In the genomic region with DNA sequence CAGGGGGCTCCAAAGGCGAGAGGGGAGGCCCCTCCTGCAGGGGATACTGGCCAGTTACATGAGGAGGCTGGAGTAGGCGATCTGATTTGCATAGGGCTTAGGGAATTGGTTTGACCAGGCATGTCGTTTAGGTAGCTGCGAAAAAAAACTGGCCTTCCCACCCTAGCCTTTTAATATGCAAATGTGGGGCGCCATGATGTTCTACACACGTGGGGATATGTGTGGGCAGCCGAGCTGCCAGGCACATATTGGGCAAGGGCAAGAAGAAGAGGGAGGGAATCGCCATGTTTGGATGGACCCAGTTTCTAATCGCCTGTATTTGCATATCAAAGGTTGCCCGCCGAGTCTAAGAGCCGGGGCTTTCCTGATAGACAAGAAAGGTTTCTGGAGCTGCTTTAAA, we compare ENCODE assay signal across 16 cellular contexts.
DNase-seq lines count a peak whose midpoint lies in the region; ATAC-seq and TF ChIP-seq lines count a peak whose summit lies in the region.
"Had no signal": no experiment of that assay in that cellular context is flagged by ENCODE, and none has a peak within 500 bp of the region (broad histone marks: within the 10 kb centered on the region; RNA-seq: fewer than 3 reads in every experiment).

No MANE protein-coding gene starts in this region.

- H3K4me1 Mint-ChIP-seq in nephron: no peaks in the 10 kb centered on the region

- H3K27me3 Mint-ChIP-seq in nephron (ENCODE audit: low read depth): peaks cover 7% of the 10 kb centered on the region

- H3K4me1 ChIP-seq in colonic mucosa: no peaks in the 10 kb centered on the region
- H3K4me1 ChIP-seq: SJSA1 had no signal

- no peak for ATAC-seq in GM18502 (IDR thresholded peaks at IDR 0.05; ENCODE audit: poor library complexity, unreplicated experiment)
- ATAC-seq: PC-3 had no signal

- peak overlapping the region in 2 of 3 experiments; percentile 24 to 44 for H3K4me3 Mint-ChIP-seq in nephron

- no peak overlapping the region for H3K27ac ChIP-seq in colonic mucosa
- H3K27ac ChIP-seq: C4-2B, SJSA1 had no signal

- peaks cover 5% of the 10 kb centered on the region for H3K36me3 Mint-ChIP-seq in nephron (ENCODE audit: low read depth)

- DNase-seq in ELF-1 (ENCODE audit: low read depth, low spot score): peak; percentile 85
- DNase-seq in NCI-H526 (lab: John Stamatoyannopoulos, UW): peak; percentile 74 to 84
- peak; percentile 79 for DNase-seq in iPS DF 19.7 (ENCODE audit: low read depth, low spot score)
- DNase-seq in GOT3 (lab: John Stamatoyannopoulos, UW): no peak
- DNase-seq in colonic mucosa: no peak
- DNase-seq in NCI-H1092 (lab: John Stamatoyannopoulos, UW): no peak
- DNase-seq: NCI-H146; NCI-H2107; NCI-H226; NCI-H69; NK-92 treated with Interleukin-12 subunit alpha and Interleukin-12 subunit beta, amount 100 ng/mL, for 24 hours; PC-3 had no signal

- H3K9me3 Mint-ChIP-seq in nephron: no peaks in the 10 kb centered on the region

- no peak overlapping the region for H3K9ac ChIP-seq in colonic mucosa (ENCODE audit: low read depth in 2 of 2, low read length in 2 of 2)

- TF ChIP-seq CTCF in nephron (IDR thresholded peaks at IDR 0.05; ENCODE audit: unreplicated experiment in 3 of 3): no peak
- no peak for TF ChIP-seq CTCF in colonic mucosa (IDR thresholded peaks at IDR 0.05)

- no peaks in the 10 kb centered on the region for H3K27me3 ChIP-seq in colonic mucosa
- H3K27me3 ChIP-seq: SJSA1 had no signal

- no peak overlapping the region for H3K27ac Mint-ChIP-seq in nephron

- H3K9me3 ChIP-seq in colonic mucosa: no peaks in the 10 kb centered on the region
- H3K9me3 ChIP-seq: SJSA1 had no signal

- H3K36me3 ChIP-seq in colonic mucosa: no peaks in the 10 kb centered on the region
- H3K36me3 ChIP-seq: SJSA1 had no signal

- intact Hi-C loops in colonic mucosa (cut with DNase I): no loop called here

- H3K4me3 ChIP-seq in colonic mucosa: no peak overlapping the region
- H3K4me3 ChIP-seq: SJSA1 had no signal

Comparison
In these comparisons a context has a peak if more than half of its experiments do, and no peak if none do; other contexts are left out.
1. DNase-seq: peak in ELF-1 (single experiment), NCI-H526 (2 of 2) and iPS DF 19.7 (single experiment); none in GOT3 (single experiment), colonic mucosa (single experiment) and NCI-H1092 (single experiment).